ENCODE assay signal across 25 cellular contexts in the genomic region with DNA sequence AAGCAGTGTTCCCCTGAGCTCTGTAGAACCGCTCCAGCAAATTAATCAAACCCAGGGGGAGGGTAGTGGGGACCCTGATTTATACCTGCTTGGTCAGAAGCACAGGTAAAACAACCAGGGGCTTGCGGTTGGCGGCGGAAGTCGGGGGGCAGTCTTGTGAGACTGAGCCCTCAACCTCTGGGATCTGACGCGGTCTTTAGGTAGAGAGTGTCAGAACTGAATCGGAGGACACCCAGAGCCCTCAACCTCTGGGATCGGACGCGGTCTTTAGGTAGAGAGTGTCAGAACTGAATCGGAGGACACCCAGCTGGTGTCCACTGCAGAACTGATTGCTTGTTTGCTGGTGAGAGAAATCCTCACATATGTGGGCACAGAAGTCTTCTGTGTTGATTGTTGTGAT. TPM values are rescaled to one million over a fixed set of nuclear protein-coding genes. Genes with fewer than 3 reads are reported as not detected.
"Had no signal": no experiment of that assay in that cellular context is flagged by ENCODE, and none has a peak within 500 bp of the region (broad histone marks: within the 10 kb centered on the region; RNA-seq: fewer than 3 reads in every experiment).

No MANE protein-coding gene starts in this region.

- ATAC-seq: K562, Right ventricle myocardium inferior had no signal

- H3K36me3 ChIP-seq: Peyer's patch, SJCRH30 had no signal

- H3K9ac ChIP-seq: KMS-11 had no signal

- H3K4me1 ChIP-seq: Peyer's patch, SJCRH30 had no signal

- H3K27ac ChIP-seq: HL-60, KMS-11, PC-9, Peyer's patch, SJCRH30 had no signal

- H3K27me3 Mint-ChIP-seq: IgD-negative memory B cell had no signal

- FAIRE-seq: HTR-8/SVneo, K562 had no signal

- H3K9me3 ChIP-seq: Peyer's patch, SJCRH30 had no signal

- DNase-seq: Kasumi-1, MM.1S, NCI-H1092 treated with DMSO at 0.1 percent for 48 hours, NCI-H1436, NCI-H187, NCI-H2029, NCI-H2081 treated with DMSO at 0.1 percent for 48 hours, NCI-H2171, NCI-H226, NCI-H446, NCI-H510A, NCI-H524 treated with DMSO at 0.1 percent for 48 hours, NCI-H69, NCI-H774, OCI-M1, PC-9, Peyer's patch, SHP77 treated with DMSO at 0.1 percent for 48 hours, SJCRH30 had no signal

- H3K4me3 ChIP-seq: K562, PC-9, Peyer's patch, SJCRH30 had no signal

- H3K4me3 Mint-ChIP-seq: IgD-negative memory B cell had no signal

- H3K36me3 Mint-ChIP-seq: IgD-negative memory B cell had no signal

- H3K9me3 Mint-ChIP-seq: IgD-negative memory B cell had no signal

- H3K4me2 ChIP-seq: KMS-11, PC-9 had no signal

- H3K27ac Mint-ChIP-seq: IgD-negative memory B cell had no signal

- H2AFZ ChIP-seq: PC-9 had no signal

- H3K27me3 ChIP-seq: Peyer's patch, SJCRH30 had no signal

RNA-seq across cellular contexts. Expression of a gene that starts 12.9 kb away (rescaled TPM):
- polyA plus RNA-seq: IgD-negative memory B cell had no signal
